8 cellular contexts compared by ENCODE assay signal in the genomic region with DNA sequence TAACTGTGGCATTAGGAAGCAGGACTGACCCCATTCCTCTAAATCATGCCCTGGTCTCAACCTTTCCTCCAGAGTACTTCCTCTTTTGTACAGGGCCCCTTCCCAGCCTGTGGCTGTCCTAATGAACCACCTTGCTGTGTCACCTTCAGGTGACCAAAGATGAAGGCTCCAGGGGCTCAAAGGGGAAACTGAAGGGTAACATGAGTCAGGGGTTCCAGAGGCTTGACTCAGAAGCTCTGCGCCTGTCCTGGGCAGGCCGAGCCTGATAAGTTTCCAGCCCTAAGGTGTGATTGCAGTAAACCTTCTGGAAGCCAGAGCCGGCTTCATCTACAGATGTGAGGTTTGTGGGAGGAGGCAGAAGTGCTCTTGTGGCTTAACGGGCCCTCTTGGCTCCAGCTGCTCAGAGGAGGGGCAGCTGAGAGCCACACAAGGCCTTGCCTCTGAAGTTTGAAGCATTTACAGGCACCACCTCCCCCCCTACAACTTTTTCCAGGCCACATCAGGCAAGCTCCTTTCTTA.
DNase-seq lines count a peak whose midpoint lies in the region; ATAC-seq and TF ChIP-seq lines count a peak whose summit lies in the region.

No MANE protein-coding gene starts in this region.

- peaks cover 23% of the 10 kb centered on the region for H3K36me3 Mint-ChIP-seq in T-helper 2 cell treated with Interferon-gamma antibody and Interleukin-4, amounts not matched to agents 5 μg/mL and 100 μg/mL, for 36 hours (ENCODE audit: low read depth)
- peaks cover 4% of the 10 kb centered on the region for H3K36me3 Mint-ChIP-seq in endodermal cell (ENCODE audit: low read depth)

- H3K4me3 Mint-ChIP-seq in T-helper 2 cell treated with Interferon-gamma antibody and Interleukin-4, amounts not matched to agents 5 μg/mL and 100 μg/mL, for 36 hours, result peak overlapping the region; percentile 78
- H3K4me3 Mint-ChIP-seq in endodermal cell, result no peak overlapping the region

- H3K36me3 ChIP-seq in endodermal cell (ENCODE audit: control insufficient read depth, insufficient read depth, low read length), result peaks cover 9% of the 10 kb centered on the region

- H3K4me3 ChIP-seq in endodermal cell (ENCODE audit: low read length), result no peak overlapping the region
- H3K4me3 ChIP-seq in coronary artery, result no peak overlapping the region

- H3K27me3 ChIP-seq in endodermal cell (ENCODE audit: control insufficient read depth, insufficient read depth, low read length, poor library complexity, severe bottlenecking), result no peaks in the 10 kb centered on the region

- no peaks in the 10 kb centered on the region for H3K9me3 ChIP-seq in endodermal cell (ENCODE audit: control insufficient read depth, low read length)

- H3K9me3 Mint-ChIP-seq in T-helper 2 cell treated with Interferon-gamma antibody and Interleukin-4, amounts not matched to agents 5 μg/mL and 100 μg/mL, for 36 hours, result no peaks in the 10 kb centered on the region
- H3K9me3 Mint-ChIP-seq in endodermal cell, result no peaks in the 10 kb centered on the region

- no peaks in the 10 kb centered on the region for H3K27me3 Mint-ChIP-seq in T-helper 2 cell treated with Interferon-gamma antibody and Interleukin-4, amounts not matched to agents 5 μg/mL and 100 μg/mL, for 36 hours (ENCODE audit: low read depth)
- H3K27me3 Mint-ChIP-seq in endodermal cell (ENCODE audit: insufficient read depth), result no peaks in the 10 kb centered on the region

- DNase-seq in NCI-H2171 treated with DMSO at 0.1 percent for 48 hours (lab: John Stamatoyannopoulos, UW) (peak; percentile 23), NCI-H2171 (lab: John Stamatoyannopoulos, UW) (no peak), epithelial cell of prostate (ENCODE audit: low read depth, low spot score) (no peak), endodermal cell (no peak), coronary artery (ENCODE audit: low spot score) (no peak)
- peak; percentile 84 for DNase-seq in T-helper 2 cell treated with Interferon-gamma antibody and Interleukin-4, amounts not matched to agents 5 μg/mL and 100 μg/mL, for 36 hours (ENCODE audit: low spot score)
- peak; percentile 74 for DNase-seq in stimulated activated CD4-positive, alpha-beta T cell treated with anti-CD3 and anti-CD28 coated beads, Interleukin-4, amount 100 ng/mL, for 24 hours

- peak overlapping the region; percentile 49 for H3K27ac ChIP-seq in epithelial cell of prostate
- H3K27ac ChIP-seq in endodermal cell (ENCODE audit: low read depth, low read length), result no peak overlapping the region
- no peak overlapping the region for H3K27ac ChIP-seq in coronary artery

- peaks cover 72% of the 10 kb centered on the region for H3K4me1 Mint-ChIP-seq in T-helper 2 cell treated with Interferon-gamma antibody and Interleukin-4, amounts not matched to agents 5 μg/mL and 100 μg/mL, for 36 hours (ENCODE audit: low read depth)
- peaks cover 5% of the 10 kb centered on the region for H3K4me1 Mint-ChIP-seq in endodermal cell

- TF ChIP-seq CTCF in endodermal cell (conservative IDR thresholded peaks at IDR 0.05), result no peak
- no peak for TF ChIP-seq CTCF in coronary artery (IDR thresholded peaks at IDR 0.05)

- H3K9ac ChIP-seq in endodermal cell (ENCODE audit: extremely low read depth, low read length, poor library complexity, severe bottlenecking), result no peak overlapping the region

- peak overlapping the region; percentile 95 for H3K27ac Mint-ChIP-seq in T-helper 2 cell treated with Interferon-gamma antibody and Interleukin-4, amounts not matched to agents 5 μg/mL and 100 μg/mL, for 36 hours
- H3K27ac Mint-ChIP-seq in endodermal cell, result no peak overlapping the region

- 77% methylated on average over 4 of the region's 4 CpGs; no CpG with 5 or more reads in 1 of the 2 experiments for WGBS in endodermal cell (ENCODE audit: insufficient coverage in 1 of 2, insufficient read length in 1 of 2), 2 experiments

- ATAC-seq in HG03108 (IDR thresholded peaks at IDR 0.05; ENCODE audit: unreplicated experiment), result peak; percentile 51

- H3K4me1 ChIP-seq in endodermal cell (ENCODE audit: control insufficient read depth, insufficient read depth, low read length), result peaks cover 4% of the 10 kb centered on the region

Comparison
In these comparisons a context has a peak if more than half of its experiments do, and no peak if none do; other contexts are left out.
1. DNase-seq: peak in NCI-H2171 treated with DMSO at 0.1 percent for 48 hours (single experiment), T-helper 2 cell treated with Interferon-gamma antibody and Interleukin-4, amounts not matched to agents 5 μg/mL and 100 μg/mL, for 36 hours (single experiment) and stimulated activated CD4-positive, alpha-beta T cell treated with anti-CD3 and anti-CD28 coated beads, Interleukin-4, amount 100 ng/mL, for 24 hours (single experiment); none in NCI-H2171 (single experiment), epithelial cell of prostate (single experiment), endodermal cell (single experiment) and coronary artery (single experiment).